In the genomic region with DNA sequence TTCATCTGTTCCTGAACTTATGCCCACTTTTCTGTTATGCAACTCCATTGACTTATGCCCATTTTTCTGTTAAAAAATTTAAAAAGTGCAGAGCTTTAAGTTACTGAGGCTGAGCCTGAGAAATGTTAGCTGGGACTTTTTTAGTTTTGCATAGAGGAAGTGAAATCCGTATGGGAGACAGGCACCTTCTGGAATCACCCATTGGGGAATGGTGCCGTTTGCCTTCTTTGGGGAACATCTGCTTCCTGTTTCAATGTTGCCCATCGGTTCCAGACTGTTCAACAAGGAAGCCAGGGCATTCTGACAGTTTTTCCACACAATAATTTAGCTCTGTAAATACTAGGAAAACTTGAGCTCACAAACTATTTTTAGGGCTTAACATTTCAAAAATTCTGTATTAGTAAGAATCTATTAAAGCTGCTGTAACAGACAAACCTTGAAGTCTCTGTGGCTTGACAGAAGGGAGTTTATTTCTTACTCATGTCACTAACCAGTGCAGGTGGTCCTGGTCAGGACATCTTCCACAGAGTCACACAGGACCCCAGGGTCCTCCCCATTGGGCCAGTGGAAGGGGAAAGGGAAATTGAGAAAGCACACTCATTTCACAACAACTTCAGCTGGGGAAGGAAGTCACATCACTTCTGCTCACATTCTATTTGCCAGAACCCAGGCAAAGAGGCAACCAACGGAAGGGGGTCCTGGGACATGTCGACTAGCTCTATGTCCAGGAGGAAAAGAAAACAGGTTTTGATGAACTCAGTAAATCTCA, we compare ENCODE assay signal across 16 cellular contexts. TPM values are rescaled to one million over a fixed set of nuclear protein-coding genes. Genes with fewer than 3 reads are reported as not detected.
A peak's percentile ranks its signal among the peaks of the same experiment; 100 is the strongest.
DNase-seq lines count a peak whose midpoint lies in the region; ATAC-seq and FAIRE-seq lines count a peak whose summit lies in the region.
"Had no signal": no experiment of that assay in that cellular context is flagged by ENCODE, and none has a peak within 500 bp of the region (broad histone marks: within the 10 kb centered on the region; RNA-seq: fewer than 3 reads in every experiment).

No MANE protein-coding gene starts in this region.

- H3K4me3 ChIP-seq in SK-N-MC: no peak overlapping the region; the same call in 1 of the 2 replicates

- no peak for DNase-seq in activated T-cell treated with anti-CD3 and anti-CD28 coated beads, Interleukin-2, amount 50 U/mL, for 4 hours
- DNase-seq in activated T-cell treated with anti-CD3 and anti-CD28 coated beads, Interleukin-2, amount 50 U/mL, for 1 hour: no peak
- DNase-seq in GM19239 (ENCODE audit: insufficient read length, low spot score): no peak
- DNase-seq in SK-N-MC (ENCODE audit: low read depth, low spot score): no peak
- no peak for DNase-seq in stimulated activated effector memory CD8-positive, alpha-beta T cell treated with anti-CD3 and anti-CD28 coated beads, Interleukin-12 subunit alpha, Interleukin-12 subunit beta, amount 100 ng/mL, for 72 hours (ENCODE audit: low spot score in 2 of 2)
- DNase-seq in AG08395 (ENCODE audit: low spot score): no peak
- DNase-seq in NCI-H1436 (lab: John Stamatoyannopoulos, UW): no peak
- DNase-seq: activated CD4-positive, alpha-beta memory T cell treated with anti-CD3 and anti-CD28 coated beads, Interleukin-2, amount 10 ng/mL, durations not matched to agents 7 days and 5 days; caudate nucleus; NCI-H2029 treated with DMSO at 0.1 percent for 48 hours; small intestine; T1000 had no signal

- H3K9ac ChIP-seq in SK-N-MC (ENCODE audit: insufficient read length): no peak overlapping the region

- peaks cover 55% of the 10 kb centered on the region for H3K36me3 ChIP-seq in SK-N-MC (ENCODE audit: insufficient read depth, low read length)

- H3K27ac ChIP-seq in SK-N-MC: peak overlapping the region; percentile 62

- peaks cover 16% of the 10 kb centered on the region for H3K36me3 Mint-ChIP-seq in activated T-cell treated with anti-CD3 and anti-CD28 coated beads, Interleukin-2, amount 50 U/mL, for 4 hours (ENCODE audit: insufficient read depth)
- peaks cover 23% of the 10 kb centered on the region for H3K36me3 Mint-ChIP-seq in stimulated activated effector memory CD8-positive, alpha-beta T cell treated with anti-CD3 and anti-CD28 coated beads, Interleukin-12 subunit alpha, Interleukin-12 subunit beta, amount 100 ng/mL, for 72 hours

- peak; percentile 96 for FAIRE-seq in GM19239 (lab: Jason Lieb, UNC)
- FAIRE-seq: D721Med, H54, small intestine had no signal

- no peaks in the 10 kb centered on the region for H3K9me3 Mint-ChIP-seq in activated T-cell treated with anti-CD3 and anti-CD28 coated beads, Interleukin-2, amount 50 U/mL, for 4 hours
- no peaks in the 10 kb centered on the region for H3K9me3 Mint-ChIP-seq in stimulated activated effector memory CD8-positive, alpha-beta T cell treated with anti-CD3 and anti-CD28 coated beads, Interleukin-12 subunit alpha, Interleukin-12 subunit beta, amount 100 ng/mL, for 72 hours

- H3K4me1 Mint-ChIP-seq in activated T-cell treated with anti-CD3 and anti-CD28 coated beads, Interleukin-2, amount 50 U/mL, for 4 hours (ENCODE audit: low read depth): peaks cover 93% of the 10 kb centered on the region
- H3K4me1 Mint-ChIP-seq in stimulated activated effector memory CD8-positive, alpha-beta T cell treated with anti-CD3 and anti-CD28 coated beads, Interleukin-12 subunit alpha, Interleukin-12 subunit beta, amount 100 ng/mL, for 72 hours: peaks cover 94% of the 10 kb centered on the region

- peak overlapping the region; percentile 74 for H3K27ac Mint-ChIP-seq in stimulated activated effector memory CD8-positive, alpha-beta T cell treated with anti-CD3 and anti-CD28 coated beads, Interleukin-12 subunit alpha, Interleukin-12 subunit beta, amount 100 ng/mL, for 72 hours
- H3K27ac Mint-ChIP-seq: activated CD4-positive, alpha-beta memory T cell treated with anti-CD3 and anti-CD28 coated beads, Interleukin-2, amount 10 ng/mL, durations not matched to agents 7 days and 5 days had no signal

- no peak overlapping the region for H3K4me3 Mint-ChIP-seq in activated T-cell treated with anti-CD3 and anti-CD28 coated beads, Interleukin-2, amount 50 U/mL, for 4 hours
- H3K4me3 Mint-ChIP-seq in stimulated activated effector memory CD8-positive, alpha-beta T cell treated with anti-CD3 and anti-CD28 coated beads, Interleukin-12 subunit alpha, Interleukin-12 subunit beta, amount 100 ng/mL, for 72 hours: peak overlapping the region; percentile 30
- H3K4me3 Mint-ChIP-seq: activated CD4-positive, alpha-beta memory T cell treated with anti-CD3 and anti-CD28 coated beads, Interleukin-2, amount 10 ng/mL, durations not matched to agents 7 days and 5 days had no signal

- ATAC-seq in activated T-cell treated with anti-CD3 and anti-CD28 coated beads, Interleukin-2, amount 50 U/mL, for 4 hours: peak; percentile 32 to 35
- peak; percentile 37 for ATAC-seq in stimulated activated effector memory CD8-positive, alpha-beta T cell treated with anti-CD3 and anti-CD28 coated beads, Interleukin-12 subunit alpha, Interleukin-12 subunit beta, amount 100 ng/mL, for 72 hours
- ATAC-seq in GM19397 (IDR thresholded peaks at IDR 0.05; ENCODE audit: unreplicated experiment): no peak

- no peaks in the 10 kb centered on the region for H3K27me3 Mint-ChIP-seq in activated T-cell treated with anti-CD3 and anti-CD28 coated beads, Interleukin-2, amount 50 U/mL, for 4 hours (ENCODE audit: low read depth)
- H3K27me3 Mint-ChIP-seq: activated CD4-positive, alpha-beta memory T cell treated with anti-CD3 and anti-CD28 coated beads, Interleukin-2, amount 10 ng/mL, durations not matched to agents 7 days and 5 days had no signal

- H3K9me3 ChIP-seq in SK-N-MC (ENCODE audit: low read depth, low read length): peaks cover 4% of the 10 kb centered on the region; the same call in 1 of the 2 replicates

RNA-seq across cellular contexts. Expression of gene PRKCB, which starts 17.2 kb away (rescaled TPM):
- total RNA-seq in activated T-cell treated with anti-CD3 and anti-CD28 coated beads, Interleukin-2, amount 50 U/mL, for 4 hours: 10 to 100 TPM; 41.4 to 66.8 (median 63.3) TPM
- total RNA-seq: fibroblast of villous mesenchyme had no signal
